In genomic region chr17:58323420-58324408, GRCh38 we compare ENCODE assay signal across 8 cellular contexts. TPM values are rescaled to one million over a fixed set of nuclear protein-coding genes. Genes with fewer than 3 reads are reported as not detected.
A peak's percentile ranks its signal among the peaks of the same experiment; 100 is the strongest.
DNase-seq lines count a peak whose midpoint lies in the region; ATAC-seq and TF ChIP-seq lines count a peak whose summit lies in the region.

No MANE protein-coding gene starts in this region.

- H3K27me3 ChIP-seq in ectodermal cell (ENCODE audit: control insufficient read depth, insufficient read depth, low read length, poor library complexity, severe bottlenecking) (peaks cover 8% of the 10 kb centered on the region), muscle layer of duodenum (ENCODE audit: low read depth, low read length) (no peaks in the 10 kb centered on the region), upper lobe of right lung (no peaks in the 10 kb centered on the region)

- no peaks in the 10 kb centered on the region for H3K9me3 Mint-ChIP-seq in activated naive CD8-positive, alpha-beta T cell (ENCODE audit: low read depth)
- no peaks in the 10 kb centered on the region for H3K9me3 Mint-ChIP-seq in activated naive CD8-positive, alpha-beta T cell treated with anti-CD3 and anti-CD28 coated beads for 36 hours

- H3K4me1 Mint-ChIP-seq in activated naive CD8-positive, alpha-beta T cell (ENCODE audit: low read depth), result peaks cover 38% of the 10 kb centered on the region
- H3K4me1 Mint-ChIP-seq in activated naive CD8-positive, alpha-beta T cell treated with anti-CD3 and anti-CD28 coated beads for 36 hours, result peaks cover 26% of the 10 kb centered on the region

- peak overlapping the region; percentile 58 for H3K4me3 ChIP-seq in ectodermal cell (ENCODE audit: insufficient read depth, low read depth, low read length)
- peak overlapping the region; percentile 50 to 86 for H3K4me3 ChIP-seq in muscle layer of duodenum (ENCODE audit: low read depth in 1 of 2, low read length in 2 of 2)
- peak overlapping the region; percentile 71 for H3K4me3 ChIP-seq in upper lobe of right lung

- no peak overlapping the region for H3K27ac ChIP-seq in ectodermal cell (ENCODE audit: insufficient read depth, low read depth, low read length, poor library complexity, severe bottlenecking)
- no peak overlapping the region for H3K27ac ChIP-seq in muscle layer of duodenum (ENCODE audit: low read length)
- H3K27ac ChIP-seq in upper lobe of right lung, result peak overlapping the region; percentile 65

- TF ChIP-seq CTCF in upper lobe of right lung (IDR thresholded peaks at IDR 0.05), result no peak

- ATAC-seq in upper lobe of right lung, result no peak
- no peak for ATAC-seq in HG02678 (IDR thresholded peaks at IDR 0.05; ENCODE audit: unreplicated experiment)
- ATAC-seq in HG03432 (IDR thresholded peaks at IDR 0.05; ENCODE audit: unreplicated experiment), result no peak
- ATAC-seq in GM21515 (IDR thresholded peaks at IDR 0.05; ENCODE audit: unreplicated experiment), result no peak

- peak overlapping the region; percentile 17 for H3K4me3 Mint-ChIP-seq in activated naive CD8-positive, alpha-beta T cell
- no peak overlapping the region for H3K4me3 Mint-ChIP-seq in activated naive CD8-positive, alpha-beta T cell treated with anti-CD3 and anti-CD28 coated beads for 36 hours

- DNase-seq in activated naive CD8-positive, alpha-beta T cell treated with anti-CD3 and anti-CD28 coated beads for 36 hours, result no peak
- no peak for DNase-seq in upper lobe of right lung

- intact Hi-C loops in upper lobe of right lung (cut with DNase I), result no loop called here

- H3K4me1 ChIP-seq in ectodermal cell (ENCODE audit: control insufficient read depth, insufficient read depth, low read length) (peaks cover 32% of the 10 kb centered on the region), muscle layer of duodenum (ENCODE audit: control insufficient read depth in 1 of 2, insufficient read depth in 2 of 2, low read length in 2 of 2) (peaks cover 4 to 27% of the 10 kb centered on the region in 2 donors), upper lobe of right lung (no peaks in the 10 kb centered on the region)

- no peaks in the 10 kb centered on the region for H3K27me3 Mint-ChIP-seq in activated naive CD8-positive, alpha-beta T cell
- H3K27me3 Mint-ChIP-seq in activated naive CD8-positive, alpha-beta T cell treated with anti-CD3 and anti-CD28 coated beads for 36 hours, result peaks cover 13% of the 10 kb centered on the region

- 53 to 54% methylated on average over 20 of the region's 20 CpGs for WGBS in ectodermal cell, 2 experiments

- H3K36me3 ChIP-seq in ectodermal cell (ENCODE audit: control insufficient read depth, insufficient read depth, low read length) (no peaks in the 10 kb centered on the region), muscle layer of duodenum (ENCODE audit: control insufficient read depth in 1 of 2, insufficient read depth in 2 of 2, low read length in 2 of 2) (peaks cover 0 to 10% of the 10 kb centered on the region in 2 donors), upper lobe of right lung (no peaks in the 10 kb centered on the region)

- H3K9me3 ChIP-seq in ectodermal cell (ENCODE audit: control insufficient read depth, low read length), result no peaks in the 10 kb centered on the region
- H3K9me3 ChIP-seq in muscle layer of duodenum (ENCODE audit: control insufficient read depth in 1 of 2, low read length in 2 of 2), result no peaks in the 10 kb centered on the region
- H3K9me3 ChIP-seq in upper lobe of right lung, result no peaks in the 10 kb centered on the region

- H3K36me3 Mint-ChIP-seq in activated naive CD8-positive, alpha-beta T cell, result peaks cover 4% of the 10 kb centered on the region
- H3K36me3 Mint-ChIP-seq in activated naive CD8-positive, alpha-beta T cell treated with anti-CD3 and anti-CD28 coated beads for 36 hours, result peaks cover 7% of the 10 kb centered on the region

- H3K27ac Mint-ChIP-seq in activated naive CD8-positive, alpha-beta T cell, result no peak overlapping the region
- no peak overlapping the region for H3K27ac Mint-ChIP-seq in activated naive CD8-positive, alpha-beta T cell treated with anti-CD3 and anti-CD28 coated beads for 36 hours

RNA-seq across cellular contexts. Expression of gene TSPOAP1, which starts 4.9 kb away (rescaled TPM):
- 10 to 100 TPM; 13.7 to 15.4 TPM for total RNA-seq in activated naive CD8-positive, alpha-beta T cell treated with anti-CD3 and anti-CD28 coated beads for 36 hours
- 37.9 TPM for polyA plus RNA-seq in ectodermal cell (2013, experiment 1 of 4)
- polyA plus RNA-seq in ectodermal cell (2013, experiment 2 of 4), result 43.0 TPM
- 32.1 TPM for polyA plus RNA-seq in ectodermal cell (2013, experiment 3 of 4)
- 38.7 TPM for polyA plus RNA-seq in ectodermal cell (2013, experiment 4 of 4)
- total RNA-seq in upper lobe of right lung, result 21.0 TPM

RNA-seq across cellular contexts. Expression of gene SUPT4H1, which starts 28.3 kb away (rescaled TPM):
- total RNA-seq in activated naive CD8-positive, alpha-beta T cell treated with anti-CD3 and anti-CD28 coated beads for 36 hours, result 100 to 1,000 TPM; 136 to 139 TPM
- polyA plus RNA-seq in ectodermal cell (2013, experiment 1 of 4), result 94.4 TPM
- polyA plus RNA-seq in ectodermal cell (2013, experiment 2 of 4), result 115 TPM
- polyA plus RNA-seq in ectodermal cell (2013, experiment 3 of 4), result 80.1 TPM
- 92.2 TPM for polyA plus RNA-seq in ectodermal cell (2013, experiment 4 of 4)
- 82.4 TPM for total RNA-seq in upper lobe of right lung

RNA-seq across cellular contexts. Expression of gene MPO, which starts 43.0 kb away (rescaled TPM):
- total RNA-seq in activated naive CD8-positive, alpha-beta T cell treated with anti-CD3 and anti-CD28 coated beads for 36 hours, result not detected
- polyA plus RNA-seq in ectodermal cell (2013, experiment 1 of 4), result not detected
- polyA plus RNA-seq in ectodermal cell (2013, experiment 2 of 4), result not detected
- not detected for polyA plus RNA-seq in ectodermal cell (2013, experiment 3 of 4)
- polyA plus RNA-seq in ectodermal cell (2013, experiment 4 of 4), result not detected
- 0.35 TPM for total RNA-seq in upper lobe of right lung
